In genomic region chr7:44274623-44274975, GRCh38 we compare ENCODE assay signal across 19 cellular contexts.
"Had no signal": no experiment of that assay in that cellular context is flagged by ENCODE, and none has a peak within 500 bp of the region (broad histone marks: within the 10 kb centered on the region; RNA-seq: fewer than 3 reads in every experiment).

No MANE protein-coding gene starts in this region.

- H3K9me3 ChIP-seq: thyroid gland, uterus had no signal

- FAIRE-seq: endometrium, small intestine had no signal

- ATAC-seq: naive thymus-derived CD4-positive, alpha-beta T cell had no signal

- DNase-seq: activated CD4-positive, alpha-beta T cell treated with anti-CD3 and anti-CD28 coated beads for 1 hour; activated gamma-delta T cell treated with Interleukin-2 at 50 U/mL for 16 hours; activated naive CD8-positive, alpha-beta T cell treated with anti-CD3 and anti-CD28 coated beads, Interleukin-2, amount 10 ng/mL, durations not matched to agents 7 days and 5 days; amygdala; brain microvascular endothelial cell; cortex of kidney; erythroblast; foreskin melanocyte; kidney glomerular epithelial cell; mesendoderm; naive thymus-derived CD4-positive, alpha-beta T cell; nucleus accumbens; small intestine; stimulated activated CD4-positive, alpha-beta T cell treated with anti-CD3 and anti-CD28 coated beads, Interleukin-4, amount 100 ng/mL, for 1 hour; SW 1271; thyroid gland; uterus had no signal

- H3K27ac Mint-ChIP-seq: activated naive CD8-positive, alpha-beta T cell treated with anti-CD3 and anti-CD28 coated beads, Interleukin-2, amount 10 ng/mL, durations not matched to agents 7 days and 5 days; naive thymus-derived CD4-positive, alpha-beta T cell had no signal

- H3K27ac ChIP-seq: brain microvascular endothelial cell, thyroid gland, uterus had no signal

- H3K4me1 ChIP-seq: uterus had no signal

- H3K9me3 Mint-ChIP-seq: activated naive CD8-positive, alpha-beta T cell treated with anti-CD3 and anti-CD28 coated beads, Interleukin-2, amount 10 ng/mL, durations not matched to agents 7 days and 5 days; naive thymus-derived CD4-positive, alpha-beta T cell had no signal

- H3K27me3 Mint-ChIP-seq: activated naive CD8-positive, alpha-beta T cell treated with anti-CD3 and anti-CD28 coated beads, Interleukin-2, amount 10 ng/mL, durations not matched to agents 7 days and 5 days had no signal

- H3K27me3 ChIP-seq: brain microvascular endothelial cell, thyroid gland, uterus had no signal

- H3K4me3 ChIP-seq: thyroid gland, uterus had no signal

- H3K36me3 Mint-ChIP-seq: activated naive CD8-positive, alpha-beta T cell treated with anti-CD3 and anti-CD28 coated beads, Interleukin-2, amount 10 ng/mL, durations not matched to agents 7 days and 5 days; naive thymus-derived CD4-positive, alpha-beta T cell had no signal

- H3K36me3 ChIP-seq: brain microvascular endothelial cell, thyroid gland, uterus, WERI-Rb-1 had no signal

- H3K4me1 Mint-ChIP-seq: activated naive CD8-positive, alpha-beta T cell treated with anti-CD3 and anti-CD28 coated beads, Interleukin-2, amount 10 ng/mL, durations not matched to agents 7 days and 5 days; naive thymus-derived CD4-positive, alpha-beta T cell had no signal

- H3K4me3 Mint-ChIP-seq: activated naive CD8-positive, alpha-beta T cell treated with anti-CD3 and anti-CD28 coated beads, Interleukin-2, amount 10 ng/mL, durations not matched to agents 7 days and 5 days; naive thymus-derived CD4-positive, alpha-beta T cell had no signal
